ENCODE assay signal across 18 cellular contexts in the genomic region with DNA sequence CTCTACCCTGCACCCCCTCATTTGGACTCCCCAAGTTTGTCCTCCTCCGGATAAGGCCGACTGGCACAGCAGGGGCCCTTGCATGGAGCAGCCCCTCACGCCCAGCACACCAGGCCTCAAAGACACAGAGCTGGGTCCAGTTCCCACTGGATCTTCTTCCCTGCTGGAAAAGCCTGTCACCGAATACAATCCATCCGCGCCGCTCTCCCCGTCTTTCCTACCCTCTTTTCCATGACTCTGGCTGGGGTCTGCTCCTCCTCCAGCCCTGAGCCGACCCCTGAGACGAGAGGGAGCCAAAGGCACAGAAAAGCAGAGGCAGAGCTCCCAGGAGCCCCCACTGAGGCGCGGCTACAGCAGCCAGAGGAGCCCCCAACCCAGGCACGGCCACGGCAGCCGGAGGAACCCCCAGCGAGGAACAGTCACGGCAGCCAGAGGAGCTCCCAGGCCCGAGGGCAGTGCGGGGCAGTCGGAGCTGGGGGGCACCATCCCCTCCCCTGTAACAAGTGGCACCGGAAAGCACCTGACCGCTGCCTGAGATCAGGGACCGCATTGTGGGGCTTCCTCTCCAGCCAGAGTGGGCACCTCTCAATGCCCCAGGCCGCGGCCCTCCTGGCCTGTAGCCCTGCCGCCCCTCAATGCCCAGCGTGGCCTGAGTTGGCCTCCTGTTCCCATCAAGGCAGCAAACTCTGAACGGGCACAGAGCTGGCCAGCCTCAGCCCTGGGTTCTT. TPM values are rescaled to one million over a fixed set of nuclear protein-coding genes. Genes with fewer than 3 reads are reported as not detected.
DNase-seq lines count a peak whose midpoint lies in the region; ATAC-seq, FAIRE-seq and TF ChIP-seq lines count a peak whose summit lies in the region.
"Had no signal": no experiment of that assay in that cellular context is flagged by ENCODE, and none has a peak within 500 bp of the region (broad histone marks: within the 10 kb centered on the region; RNA-seq: fewer than 3 reads in every experiment).

No MANE protein-coding gene starts in this region.

- no peak overlapping the region for H3K4me3 Mint-ChIP-seq in activated T-helper 17 cell treated with anti-CD3 and anti-CD28 coated beads, Interleukin-2, amount 50 U/mL, for 72 hours
- H3K4me3 Mint-ChIP-seq: CD4-positive, alpha-beta T cell had no signal

- H3K27me3 ChIP-seq in upper lobe of right lung: no peaks in the 10 kb centered on the region
- H3K27me3 ChIP-seq: SJSA1 had no signal

- H3K36me3 ChIP-seq in kidney (ENCODE audit: control insufficient read depth in 1 of 2, insufficient read depth in 2 of 2, low read length in 2 of 2) (peaks cover 26 to 27% of the 10 kb centered on the region in 2 donors), upper lobe of right lung (peaks cover 72% of the 10 kb centered on the region)

- FAIRE-seq in kidney (lab: Jason Lieb, UNC): no peak
- FAIRE-seq: GM19239, H1 had no signal

- H3K36me3 Mint-ChIP-seq in activated T-helper 17 cell treated with anti-CD3 and anti-CD28 coated beads, Interleukin-2, amount 50 U/mL, for 72 hours (ENCODE audit: low read depth): peaks cover 57% of the 10 kb centered on the region

- TF ChIP-seq CTCF in kidney (IDR thresholded peaks at IDR 0.05; ENCODE audit: borderline replicate concordance, extremely low read depth, insufficient read depth) (no peak), upper lobe of right lung (IDR thresholded peaks at IDR 0.05) (no peak)

- no peaks in the 10 kb centered on the region for H3K27me3 Mint-ChIP-seq in activated T-helper 17 cell treated with anti-CD3 and anti-CD28 coated beads, Interleukin-2, amount 50 U/mL, for 72 hours
- H3K27me3 Mint-ChIP-seq: CD4-positive, alpha-beta T cell had no signal

- H3K27ac Mint-ChIP-seq in activated T-helper 17 cell treated with anti-CD3 and anti-CD28 coated beads, Interleukin-2, amount 50 U/mL, for 72 hours: peak overlapping the region; percentile 63

- no peaks in the 10 kb centered on the region for H3K9me3 ChIP-seq in kidney (ENCODE audit: control insufficient read depth in 1 of 2, low read length in 2 of 2)
- H3K9me3 ChIP-seq in upper lobe of right lung: no peaks in the 10 kb centered on the region
- H3K9me3 ChIP-seq: SJSA1 had no signal

- H3K4me1 ChIP-seq in kidney (ENCODE audit: control insufficient read depth in 1 of 2, insufficient read depth in 1 of 2, low read depth in 1 of 2, low read length in 2 of 2) (peaks cover 0 to 3% of the 10 kb centered on the region in 2 donors), upper lobe of right lung (no peaks in the 10 kb centered on the region)
- H3K4me1 ChIP-seq: SJSA1 had no signal

- H3K27ac ChIP-seq in kidney (ENCODE audit: low read depth in 2 of 2, low read length in 2 of 2): no peak overlapping the region
- H3K27ac ChIP-seq in upper lobe of right lung: no peak overlapping the region
- H3K27ac ChIP-seq: SJSA1 had no signal

- ATAC-seq in activated T-helper 17 cell treated with anti-CD3 and anti-CD28 coated beads, Interleukin-2, amount 50 U/mL, for 72 hours (replicated peaks): no peak
- no peak for ATAC-seq in upper lobe of right lung
- ATAC-seq: PC-3 had no signal

- peak; percentile 57 for DNase-seq in kidney
- peak; percentile 60 for DNase-seq in upper lobe of right lung
- DNase-seq in NCI-H2171 treated with DMSO at 0.1 percent for 48 hours (lab: John Stamatoyannopoulos, UW): no peak
- no peak for DNase-seq in C1 segment of cervical spinal cord (lab: John Stamatoyannopoulos, UW)
- DNase-seq: Calu3; CD4-positive, alpha-beta T cell; DMS53; Kasumi-1; MM.1S; NCI-H1092 treated with DMSO at 0.1 percent for 48 hours; NCI-H2081 treated with DMSO at 0.1 percent for 48 hours; NCI-H510A treated with DMSO at 0.1 percent for 48 hours; NCI-H82; PC-3 had no signal

- no peaks in the 10 kb centered on the region for H3K9me3 Mint-ChIP-seq in activated T-helper 17 cell treated with anti-CD3 and anti-CD28 coated beads, Interleukin-2, amount 50 U/mL, for 72 hours
- H3K9me3 Mint-ChIP-seq: CD4-positive, alpha-beta T cell had no signal

- intact Hi-C loops in kidney (cut with DNase I) (no loop called here), upper lobe of right lung (cut with DNase I) (no loop called here)

- H3K4me1 Mint-ChIP-seq in activated T-helper 17 cell treated with anti-CD3 and anti-CD28 coated beads, Interleukin-2, amount 50 U/mL, for 72 hours: peaks cover 8% of the 10 kb centered on the region

- no peak overlapping the region for H3K4me3 ChIP-seq in kidney (ENCODE audit: low read length in 2 of 2)
- H3K4me3 ChIP-seq in upper lobe of right lung: no peak overlapping the region
- H3K4me3 ChIP-seq: SJSA1 had no signal

- H3K9ac ChIP-seq in kidney (ENCODE audit: low read length in 2 of 2): no peak overlapping the region

RNA-seq across cellular contexts. Expression of a gene that starts 12.0 kb away (rescaled TPM):
- 10 to 100 TPM; 19.5 to 21.9 TPM for total RNA-seq in activated T-helper 17 cell treated with anti-CD3 and anti-CD28 coated beads, Interleukin-2, amount 50 U/mL, for 72 hours
- total RNA-seq in kidney (28.4 TPM), upper lobe of right lung (28.1 TPM)
- 27.2 TPM for polyA plus RNA-seq in kidney (ENCODE audit: insufficient read depth, low read depth, low replicate concordance)

RNA-seq across cellular contexts. Expression of a gene that starts 12.2 kb away (rescaled TPM):
- 10 to 100 TPM; 22.7 to 38.6 TPM for total RNA-seq in activated T-helper 17 cell treated with anti-CD3 and anti-CD28 coated beads, Interleukin-2, amount 50 U/mL, for 72 hours
- total RNA-seq in kidney (54.0 TPM), upper lobe of right lung (44.2 TPM)
- 37.3 TPM for polyA plus RNA-seq in kidney (ENCODE audit: insufficient read depth, low read depth, low replicate concordance)

RNA-seq across cellular contexts. Expression of a gene that starts 52.6 kb away (rescaled TPM):
- 10 to 100 TPM; 27.1 to 28.5 TPM for total RNA-seq in activated T-helper 17 cell treated with anti-CD3 and anti-CD28 coated beads, Interleukin-2, amount 50 U/mL, for 72 hours
- total RNA-seq in kidney (12.9 TPM), upper lobe of right lung (11.8 TPM)
- 2.1 TPM for polyA plus RNA-seq in kidney (ENCODE audit: insufficient read depth, low read depth, low replicate concordance)

RNA-seq across cellular contexts. Expression of a gene that starts 54.3 kb away (rescaled TPM):
- 100 to 1,000 TPM in 1 of 2 donors, 10 to 100 TPM in 1; 94.8 to 235 TPM for total RNA-seq in activated T-helper 17 cell treated with anti-CD3 and anti-CD28 coated beads, Interleukin-2, amount 50 U/mL, for 72 hours
- total RNA-seq in kidney: 107 TPM
- 96.5 TPM for polyA plus RNA-seq in kidney (ENCODE audit: insufficient read depth, low read depth, low replicate concordance)
- 119 TPM for total RNA-seq in upper lobe of right lung

Comparison
In these comparisons a context has a peak if more than half of its experiments do, and no peak if none do; other contexts are left out.
1. DNase-seq: peak in kidney (single experiment) and upper lobe of right lung (single experiment); none in NCI-H2171 treated with DMSO at 0.1 percent for 48 hours (single experiment) and C1 segment of cervical spinal cord (0 of 14).